Comparison of ENCODE assay signal across 23 cellular contexts in genomic region chr2:209956276-209956675, GRCh38.
"Had no signal": no experiment of that assay in that cellular context is flagged by ENCODE, and none has a peak within 500 bp of the region (broad histone marks: within the 10 kb centered on the region; RNA-seq: fewer than 3 reads in every experiment).

No MANE protein-coding gene starts in this region.

- H3K4me1 Mint-ChIP-seq: activated naive CD8-positive, alpha-beta T cell treated with anti-CD3 and anti-CD28 coated beads, Interleukin-2, amount 10 ng/mL, durations not matched to agents 7 days and 5 days had no signal

- H3K36me3 Mint-ChIP-seq: activated naive CD8-positive, alpha-beta T cell treated with anti-CD3 and anti-CD28 coated beads, Interleukin-2, amount 10 ng/mL, durations not matched to agents 7 days and 5 days had no signal

- H3K4me3 Mint-ChIP-seq: activated CD8-positive, alpha-beta T cell treated with anti-CD3 and anti-CD28 coated beads, Interleukin-2, amount 10 ng/mL, durations not matched to agents 7 days and 5 days; activated naive CD8-positive, alpha-beta T cell treated with anti-CD3 and anti-CD28 coated beads, Interleukin-2, amount 10 ng/mL, durations not matched to agents 7 days and 5 days had no signal

- DNase-seq: activated CD4-positive, alpha-beta T cell treated with anti-CD3 and anti-CD28 coated beads for 4 hours; activated CD4-positive, CD25-positive, alpha-beta regulatory T cell; activated CD8-positive, alpha-beta memory T cell treated with anti-CD3 and anti-CD28 coated beads, Interleukin-2, amount 50 U/mL, for 48 hours; activated CD8-positive, alpha-beta T cell treated with anti-CD3 and anti-CD28 coated beads, Interleukin-2, amount 10 ng/mL, durations not matched to agents 7 days and 5 days; activated naive CD4-positive, alpha-beta T cell treated with anti-CD3 and anti-CD28 coated beads, Interleukin-2, amount 50 U/mL, for 16 hours; activated naive CD8-positive, alpha-beta T cell treated with anti-CD3 and anti-CD28 coated beads, Interleukin-2, amount 10 ng/mL, durations not matched to agents 7 days and 5 days; activated T-cell treated with anti-CD3 and anti-CD28 coated beads, Interleukin-2, amount 50 U/mL, for 1 hour; adrenal gland; anterior cingulate cortex; caudate nucleus; colonic mucosa; Kasumi-1; KBM-7; NCI-H1417; NCI-H1930; NCI-H524; NCI-H748 treated with DMSO at 0.1 percent for 48 hours; NK-92 treated with Interleukin-12 subunit alpha and Interleukin-12 subunit beta, amount 100 ng/mL, for 24 hours; Right ventricle myocardium superior; SJCRH30; SK-N-SH; T-helper 1 cell had no signal

- H3K9me3 Mint-ChIP-seq: activated naive CD8-positive, alpha-beta T cell treated with anti-CD3 and anti-CD28 coated beads, Interleukin-2, amount 10 ng/mL, durations not matched to agents 7 days and 5 days had no signal

- H3K27ac Mint-ChIP-seq: activated CD8-positive, alpha-beta T cell treated with anti-CD3 and anti-CD28 coated beads, Interleukin-2, amount 10 ng/mL, durations not matched to agents 7 days and 5 days; activated naive CD8-positive, alpha-beta T cell treated with anti-CD3 and anti-CD28 coated beads, Interleukin-2, amount 10 ng/mL, durations not matched to agents 7 days and 5 days had no signal

- ATAC-seq: activated CD8-positive, alpha-beta T cell treated with anti-CD3 and anti-CD28 coated beads, Interleukin-2, amount 10 ng/mL, durations not matched to agents 7 days and 5 days; Panc1 had no signal
